In genomic region chr5:44402084-44402483, GRCh38 we compare ENCODE assay signal across 18 cellular contexts.
"Had no signal": no experiment of that assay in that cellular context is flagged by ENCODE, and none has a peak within 500 bp of the region (broad histone marks: within the 10 kb centered on the region; RNA-seq: fewer than 3 reads in every experiment).

No MANE protein-coding gene starts in this region.

- H3K4me3 ChIP-seq: gastrocnemius medialis, heart right ventricle, smooth muscle cell, thyroid gland had no signal

- DNase-seq: activated CD4-positive, alpha-beta T cell treated with anti-CD3 and anti-CD28 coated beads, Interleukin-2, amount 10 ng/mL, durations not matched to agents 24 days and 14 days; activated CD8-positive, alpha-beta T cell treated with anti-CD3 and anti-CD28 coated beads, Interleukin-2, amount 10 ng/mL, durations not matched to agents 7 days and 5 days; activated effector memory CD4-positive, alpha-beta T cell treated with anti-CD3 and anti-CD28 coated beads, Interleukin-2, amount 50 U/mL, for 16 hours; activated T-cell treated with anti-CD3 and anti-CD28 coated beads, Interleukin-2, amount 50 U/mL, for 4 hours; effector CD8-positive, alpha-beta T cell; gastrocnemius medialis; heart right ventricle; kidney glomerular epithelial cell; left ventricle myocardium superior; nephron progenitor cell; nucleus accumbens; stimulated activated CD4-positive, alpha-beta T cell treated with anti-CD3 and anti-CD28 coated beads, Interleukin-4, amount 100 ng/mL, for 24 hours; thyroid gland had no signal

- ATAC-seq: activated CD8-positive, alpha-beta T cell treated with anti-CD3 and anti-CD28 coated beads, Interleukin-2, amount 10 ng/mL, durations not matched to agents 7 days and 5 days; activated T-cell treated with anti-CD3 and anti-CD28 coated beads, Interleukin-2, amount 50 U/mL, for 4 hours; esophagus mucosa; gastrocnemius medialis; heart right ventricle; left ventricle myocardium superior; sciatic nerve; stimulated activated memory B cell treated with anti-CD40 and anti-IgM and Interleukin-4, amounts not matched to agents 10 μg/mL and 1 μg/mL and 100 μg/mL, for 72 hours; WTC11 had no signal

- H3K27ac ChIP-seq: gastrocnemius medialis, heart right ventricle, thyroid gland had no signal
